8 cellular contexts compared by ENCODE assay signal in the genomic region with DNA sequence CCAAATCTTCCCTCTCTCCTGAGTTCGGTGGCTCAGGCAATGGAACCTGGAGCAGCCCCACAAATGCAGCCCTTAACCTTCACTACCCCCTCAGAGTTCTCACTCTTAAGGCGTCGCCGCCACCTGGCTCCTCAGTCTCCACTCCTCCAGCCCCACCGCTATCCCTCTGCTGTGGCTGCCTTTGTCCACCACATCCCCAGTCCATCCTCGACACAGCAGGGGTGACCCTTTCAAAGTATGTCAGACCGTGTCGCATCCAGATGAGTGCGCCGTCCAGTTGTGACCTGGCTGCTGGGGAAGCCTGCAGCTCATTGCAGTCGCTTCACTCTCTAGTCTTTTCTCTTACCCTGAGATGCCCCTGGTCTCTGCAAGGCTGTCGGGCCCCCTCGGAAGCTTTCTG. TPM values are rescaled to one million over a fixed set of nuclear protein-coding genes. Genes with fewer than 3 reads are reported as not detected.
DNase-seq lines count a peak whose midpoint lies in the region; ATAC-seq, FAIRE-seq and TF ChIP-seq lines count a peak whose summit lies in the region.

No MANE protein-coding gene starts in this region.

- peak overlapping the region; percentile 100 for H2AK9ac ChIP-seq in IMR-90 (replicated peaks; ENCODE audit: low read depth, low read length, poor library complexity)

- in situ Hi-C loops in IMR-90 (cut with MboI; ENCODE audit: low sequenced_read_pairs), result no loop called here

- H3K27ac Mint-ChIP-seq in natural killer cell, result peak overlapping the region; percentile 91 to 98

- peak overlapping the region; percentile 96 for H3K4me3 ChIP-seq in BE2C (ENCODE audit: low read depth, low read length)
- peak overlapping the region; percentile 94; the same call in 1 of the 2 replicates for H3K4me3 ChIP-seq in IMR-90 (ENCODE audit: insufficient read depth, low read depth, low read length)
- H3K4me3 ChIP-seq in bronchial epithelial cell (ENCODE audit: low read depth, low read length), result peak overlapping the region; percentile 88

- no peaks in the 10 kb centered on the region for H3K9me3 Mint-ChIP-seq in natural killer cell

- peak overlapping the region; percentile 64 for H3K9ac ChIP-seq in IMR-90 (ENCODE audit: low read depth, low read length)

- CTCF ChIA-PET in IMR-90 (lab: Yijun Ruan, JAX), result no interaction called here
- CTCF ChIA-PET in GM10248 (lab: Yijun Ruan, JAX), result interaction anchor here (1.2 kb wide), 1 partner anchor 284 kb away, joined by 3 read pairs; no protein-coding TSS in a partner anchor

- TF ChIP-seq RAD21 in IMR-90 (IDR thresholded peaks at IDR 0.05; ENCODE audit: low read length), result no peak

- no peaks in the 10 kb centered on the region for H3K9me3 ChIP-seq in BE2C
- H3K9me3 ChIP-seq in IMR-90 (ENCODE audit: control insufficient read depth, insufficient read depth, low read length), result no peaks in the 10 kb centered on the region

- peaks cover 41% of the 10 kb centered on the region for H4K20me1 ChIP-seq in IMR-90 (ENCODE audit: insufficient read depth, low read length)

- WGBS in IMR-90 (ENCODE audit: extremely low coverage in 2 of 2, insufficient read length in 1 of 2), 2 experiments, result 60% methylated on average over 2 of the region's 13 CpGs; no CpG with 5 or more reads in 1 of the 2 experiments

- no peak for TF ChIP-seq POLR2A in IMR-90 (IDR thresholded peaks at IDR 0.05; ENCODE audit: low read depth, low read length)

- H3K4me2 ChIP-seq in IMR-90 (ENCODE audit: low read depth, low read length), result peak overlapping the region; percentile 84

- dilution Hi-C loops in IMR-90 (cut with HindIII; ENCODE audit: low sequenced_read_pairs, unreplicated experiment), result no loop called here

- no peak for DNase-seq in BE2C
- DNase-seq in IMR-90, result no peak
- DNase-seq in bronchial epithelial cell (ENCODE audit: low read depth), result no peak
- no peak for DNase-seq in natural killer cell
- no peak for DNase-seq in GM10248 (ENCODE audit: extremely low spot score)

- no peaks in the 10 kb centered on the region for H3K9me1 ChIP-seq in IMR-90 (ENCODE audit: insufficient read depth, low read length)

- H3K36me3 ChIP-seq in BE2C, result peaks cover 35% of the 10 kb centered on the region
- peaks cover 14% of the 10 kb centered on the region for H3K36me3 ChIP-seq in IMR-90 (ENCODE audit: control insufficient read depth, insufficient read depth, low read length)
- peaks cover 8% of the 10 kb centered on the region for H3K36me3 ChIP-seq in bronchial epithelial cell (ENCODE audit: control insufficient read depth, insufficient read depth, low read length)

- peak overlapping the region; percentile 85 for H3K4ac ChIP-seq in IMR-90 (ENCODE audit: low read depth, low read length)

- no peak overlapping the region for H2BK5ac ChIP-seq in IMR-90 (ENCODE audit: low read depth, low read length, poor library complexity, severe bottlenecking)

- no peak overlapping the region for H2AFZ ChIP-seq in IMR-90 (replicated peaks; ENCODE audit: low read length, poor library complexity)

- H3K27me3 ChIP-seq in BE2C, result no peaks in the 10 kb centered on the region
- no peaks in the 10 kb centered on the region for H3K27me3 ChIP-seq in IMR-90 (ENCODE audit: control insufficient read depth, insufficient read depth, low read length)
- H3K27me3 ChIP-seq in bronchial epithelial cell (ENCODE audit: control insufficient read depth, insufficient read depth, low read length), result no peaks in the 10 kb centered on the region

- ATAC-seq in IMR-90 (ENCODE audit: low read depth) (no peak), natural killer cell (no peak), GM18498 (IDR thresholded peaks at IDR 0.05; ENCODE audit: unreplicated experiment) (no peak), GM18511 (IDR thresholded peaks at IDR 0.05; ENCODE audit: unreplicated experiment) (no peak), HG02970 (IDR thresholded peaks at IDR 0.05; ENCODE audit: low FRiP score, unreplicated experiment) (no peak)

- H4K91ac ChIP-seq in IMR-90 (ENCODE audit: insufficient read depth, low read depth, low read length), result no peak overlapping the region

- BruUV-seq in IMR-90 (replicated peaks; lab: Mats Ljungman, UMichigan), result no TSS peak

- peak overlapping the region; percentile 70 for H3K23ac ChIP-seq in IMR-90 (ENCODE audit: low read depth, low read length)

- POLR2A ChIA-PET in IMR-90 (lab: Charles Lee; ENCODE audit: unreplicated experiment), result no interaction called here
- POLR2A ChIA-PET in GM10248 (lab: Yijun Ruan, JAX), result interaction anchor here (0.5 kb wide), 1 partner anchor 27 kb away, joined by 5 read pairs; no protein-coding TSS in a partner anchor

- peak overlapping the region; percentile 78 for H2AK5ac ChIP-seq in IMR-90 (ENCODE audit: low read depth, low read length)

- no peak for FAIRE-seq in bronchial epithelial cell (lab: Jason Lieb, UNC)

- H2BK20ac ChIP-seq in IMR-90 (ENCODE audit: low read depth, low read length), result no peak overlapping the region

- no peak overlapping the region for H3K18ac ChIP-seq in IMR-90 (ENCODE audit: low read depth, low read length)

- TF ChIP-seq CTCF in BE2C (IDR thresholded peaks at IDR 0.05; ENCODE audit: low read depth, low read length), result no peak
- TF ChIP-seq CTCF in IMR-90 (conservative IDR thresholded peaks at IDR 0.05; ENCODE audit: low read depth, low read length), result no peak
- no peak for TF ChIP-seq CTCF in bronchial epithelial cell (IDR thresholded peaks at IDR 0.05; ENCODE audit: insufficient read depth, low read length, severe bottlenecking)
- no peak for TF ChIP-seq CTCF in natural killer cell (IDR thresholded peaks at IDR 0.05)
- TF ChIP-seq CTCF in GM10248 (IDR thresholded peaks at IDR 0.05; ENCODE audit: control extremely low read depth, extremely low read depth, low read depth, missing control alignments), result no peak

- no peaks in the 10 kb centered on the region for H3K27me3 Mint-ChIP-seq in natural killer cell (ENCODE audit: low read depth in 2 of 2)

- no peak overlapping the region for H2BK120ac ChIP-seq in IMR-90 (ENCODE audit: low read depth, low read length)

- no peak overlapping the region for H3K27ac ChIP-seq in IMR-90 (ENCODE audit: insufficient read depth, low read length)

- peak overlapping the region in 1 of 2 experiments; percentile 25; a peak in 1 of 4 replicates for H4K8ac ChIP-seq in IMR-90 (ENCODE audit: low read depth in 2 of 2, low read length in 2 of 2)

- H3K4me3 Mint-ChIP-seq in natural killer cell, result peak overlapping the region; percentile 93

- H3K14ac ChIP-seq in IMR-90 (replicated peaks; ENCODE audit: low read depth, low read length), result peak overlapping the region; percentile 78; the same call in 1 of the 2 replicates

- H4K5ac ChIP-seq in IMR-90 (ENCODE audit: low read depth, low read length), result no peak overlapping the region

- peaks cover 25 to 57% of the 10 kb centered on the region in 2 donors for H3K4me1 Mint-ChIP-seq in natural killer cell

- H3K79me1 ChIP-seq in IMR-90 (ENCODE audit: low read depth in 1 of 2, low read length in 2 of 2), result peaks cover 34 to 79% of the 10 kb centered on the region in 2 experiments

- intact Hi-C loops in IMR-90 (cut with micrococcal nuclease), result loop anchor here (2.0 to 5.0 kb wide), 3 partner anchors 63 to 307 kb away; no protein-coding TSS in a partner anchor
- intact Hi-C loops in natural killer cell (cut with micrococcal nuclease), result loop anchor here (10.0 kb wide), 1 partner anchor 55 kb away; no protein-coding TSS in a partner anchor

- H2BK15ac ChIP-seq in IMR-90 (ENCODE audit: low read depth, low read length), result no peak overlapping the region

- H3K56ac ChIP-seq in IMR-90 (ENCODE audit: extremely low read depth, insufficient read depth, low read length), result no peak overlapping the region

- no peaks in the 10 kb centered on the region for H3K36me3 Mint-ChIP-seq in natural killer cell

- peaks cover 33% of the 10 kb centered on the region for H3K4me1 ChIP-seq in BE2C
- H3K4me1 ChIP-seq in IMR-90 (ENCODE audit: control insufficient read depth, insufficient read depth, low read length), result peaks cover 4% of the 10 kb centered on the region

RNA-seq across cellular contexts. Expression of gene SPPL2B, which starts 1.0 kb away (rescaled TPM):
- 132 TPM for polyA plus RNA-seq in BE2C (2012; ENCODE audit: insufficient read depth, insufficient read length, low read depth)
- total RNA-seq in IMR-90 (2012; rRNA removed) (3.4 and 4.2 TPM in 2 replicates), bronchial epithelial cell (10.0 and 20.6 TPM in 2 replicates), natural killer cell (10 to 100 TPM; 63.2 to 83.8 (median 79.7) TPM)
- polyA plus RNA-seq in IMR-90 (2012; rRNA removed), result 45.7 and 52.0 TPM in 2 replicates
- polyA plus RNA-seq in IMR-90 (2012; cell fraction: cytosol; rRNA removed), result 25.9 and 36.5 TPM in 2 replicates
- polyA plus RNA-seq in IMR-90 (2012; cell fraction: nucleus; rRNA removed; ENCODE audit: low replicate concordance), result 327 and 736 TPM in 2 replicates

RNA-seq across cellular contexts. Expression of gene LSM7, which starts 1.1 kb away (rescaled TPM):
- polyA plus RNA-seq in BE2C (2012; ENCODE audit: insufficient read depth, insufficient read length, low read depth), result 1,058 TPM
- total RNA-seq in IMR-90 (2012; rRNA removed), result 145 and 200 TPM in 2 replicates
- polyA plus RNA-seq in IMR-90 (2012; rRNA removed), result 544 and 708 TPM in 2 replicates
- 747 and 763 TPM in 2 replicates for polyA plus RNA-seq in IMR-90 (2012; cell fraction: cytosol; rRNA removed)
- 274 and 317 TPM in 2 replicates for polyA plus RNA-seq in IMR-90 (2012; cell fraction: nucleus; rRNA removed; ENCODE audit: low replicate concordance)
- total RNA-seq in bronchial epithelial cell, result 86.5 and 97.4 TPM in 2 replicates
- total RNA-seq in natural killer cell, result 10 to 100 TPM; 52.0 to 80.2 (median 77.4) TPM

RNA-seq across cellular contexts. Expression of gene LINGO3, which starts 21.6 kb away (rescaled TPM):
- not detected for polyA plus RNA-seq in BE2C (2012; ENCODE audit: insufficient read depth, insufficient read length, low read depth)
- total RNA-seq in IMR-90 (2012; rRNA removed) (not detected in 2 replicates), bronchial epithelial cell (not detected in 2 replicates), natural killer cell (1 to 10 TPM in 1 of 3 donors, under 1 TPM in 2; 0.68 to 1.0 (median 0.84) TPM)
- polyA plus RNA-seq in IMR-90 (2012; rRNA removed), result not detected in 2 replicates
- 0.03 TPM in 1 of 2 replicates, not detected in the other for polyA plus RNA-seq in IMR-90 (2012; cell fraction: cytosol; rRNA removed)
- not detected in 2 replicates for polyA plus RNA-seq in IMR-90 (2012; cell fraction: nucleus; rRNA removed; ENCODE audit: low replicate concordance)

RNA-seq across cellular contexts. Expression of gene TMPRSS9, which starts 30.5 kb away (rescaled TPM):
- polyA plus RNA-seq in BE2C (2012; ENCODE audit: insufficient read depth, insufficient read length, low read depth), result 0.49 TPM
- total RNA-seq in IMR-90 (2012; rRNA removed) (not detected in 2 replicates), bronchial epithelial cell (not detected in 2 replicates), natural killer cell (not detected)
- not detected in 2 replicates for polyA plus RNA-seq in IMR-90 (2012; rRNA removed)
- polyA plus RNA-seq in IMR-90 (2012; cell fraction: cytosol; rRNA removed), result not detected in 2 replicates
- 0.07 and 0.09 TPM in 2 replicates for polyA plus RNA-seq in IMR-90 (2012; cell fraction: nucleus; rRNA removed; ENCODE audit: low replicate concordance)

RNA-seq across cellular contexts. Expression of gene PEAK3, which starts 47.6 kb away (rescaled TPM):
- polyA plus RNA-seq in BE2C (2012; ENCODE audit: insufficient read depth, insufficient read length, low read depth), result 0.17 TPM
- under 0.01 TPM in 1 of 2 replicates, not detected in the other for total RNA-seq in IMR-90 (2012; rRNA removed)
- 0.09 and 0.19 TPM in 2 replicates for polyA plus RNA-seq in IMR-90 (2012; rRNA removed)
- 0.09 and 0.15 TPM in 2 replicates for polyA plus RNA-seq in IMR-90 (2012; cell fraction: cytosol; rRNA removed)
- 0.14 TPM in 1 of 2 replicates, not detected in the other for polyA plus RNA-seq in IMR-90 (2012; cell fraction: nucleus; rRNA removed; ENCODE audit: low replicate concordance)
- total RNA-seq in bronchial epithelial cell, result not detected in 2 replicates
- total RNA-seq in natural killer cell, result 1 to 10 TPM; 5.7 to 9.5 (median 8.4) TPM
